Comparison of ENCODE assay signal across 21 cellular contexts in the genomic region with DNA sequence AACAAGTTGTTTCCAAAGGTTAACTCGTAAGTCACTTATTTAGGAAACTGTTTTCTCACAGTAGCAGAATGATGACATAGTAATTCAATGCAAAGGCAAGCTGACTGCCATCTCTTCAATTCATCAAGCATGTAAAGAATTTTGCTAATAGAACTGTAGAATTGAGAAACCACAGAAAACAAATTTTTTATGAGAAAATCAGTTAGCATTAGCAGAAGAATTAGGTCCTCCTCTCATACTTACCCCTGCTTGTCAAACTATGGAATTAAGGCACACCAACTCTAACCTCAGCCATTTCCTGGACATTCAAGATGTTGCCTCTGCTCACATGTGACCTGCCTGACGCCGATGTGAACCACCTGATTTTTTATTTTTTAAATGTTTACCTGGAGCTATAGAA.
A peak's percentile ranks its signal among the peaks of the same experiment; 100 is the strongest.
DNase-seq lines count a peak whose midpoint lies in the region; ATAC-seq and TF ChIP-seq lines count a peak whose summit lies in the region.
"Had no signal": no experiment of that assay in that cellular context is flagged by ENCODE, and none has a peak within 500 bp of the region (broad histone marks: within the 10 kb centered on the region; RNA-seq: fewer than 3 reads in every experiment).

No MANE protein-coding gene starts in this region.

- H2BK20ac ChIP-seq in IMR-90 (ENCODE audit: low read depth, low read length), result peak overlapping the region; percentile 77

- H4K20me1 ChIP-seq in IMR-90 (ENCODE audit: insufficient read depth, low read length), result no peaks in the 10 kb centered on the region
- H4K20me1 ChIP-seq in GM23338 (replicated peaks; ENCODE audit: insufficient read depth), result no peaks in the 10 kb centered on the region

- TF ChIP-seq CTCF in IMR-90 (conservative IDR thresholded peaks at IDR 0.05; ENCODE audit: low read depth, low read length) (no peak), choroid plexus epithelial cell (conservative IDR thresholded peaks at IDR 0.05; ENCODE audit: low read depth, low read length) (no peak), natural killer cell (IDR thresholded peaks at IDR 0.05) (no peak), GM23338 (conservative IDR thresholded peaks at IDR 0.05; ENCODE audit: low read depth in 2 of 2) (no peak)

- H3K36me3 Mint-ChIP-seq in natural killer cell (no peaks in the 10 kb centered on the region), GM23338 (ENCODE audit: low read depth) (no peaks in the 10 kb centered on the region)
- H3K36me3 Mint-ChIP-seq: CD8-positive, alpha-beta T cell had no signal

- CTCF ChIA-PET in IMR-90 (lab: Yijun Ruan, JAX), result interaction anchor here (1.0 kb wide), 1 partner anchor 19 kb away, joined by 3 read pairs; no protein-coding TSS in a partner anchor

- no peak for TF ChIP-seq RAD21 in IMR-90 (IDR thresholded peaks at IDR 0.05; ENCODE audit: low read length)

- H3K79me1 ChIP-seq in IMR-90 (ENCODE audit: low read depth in 1 of 2, low read length in 2 of 2), result no peaks in the 10 kb centered on the region

- H3K4me3 Mint-ChIP-seq in natural killer cell (no peak overlapping the region), GM23338 (no peak overlapping the region)
- H3K4me3 Mint-ChIP-seq: CD8-positive, alpha-beta T cell had no signal

- DNase-seq in IMR-90 (peak; percentile 9), choroid plexus epithelial cell (ENCODE audit: low read depth) (peak; percentile 53), iris pigment epithelial cell (ENCODE audit: low read depth) (peak; percentile 52), natural killer cell (no peak), GM23338 (ENCODE audit: low spot score) (no peak), NCI-H526 treated with DMSO at 0.1 percent for 48 hours (lab: John Stamatoyannopoulos, UW) (no peak)
- DNase-seq: AML-193; C1 segment of cervical spinal cord; CD8-positive, alpha-beta T cell; GDM1; KG1; NCI-H1092 treated with DMSO at 0.1 percent for 48 hours; NCI-H146; NCI-H2029; NCI-H510A treated with DMSO at 0.1 percent for 48 hours; NCI-H774; Peyer's patch had no signal

- peak overlapping the region; percentile 66; the same call in 1 of the 2 replicates for H3K4ac ChIP-seq in IMR-90 (ENCODE audit: low read depth, low read length)

- intact Hi-C loops in IMR-90 (cut with micrococcal nuclease), result no loop called here
- intact Hi-C loops in natural killer cell (cut with micrococcal nuclease), result no loop called here

- H2BK15ac ChIP-seq in IMR-90 (ENCODE audit: low read depth, low read length), result peak overlapping the region; percentile 75; the same call in 2 of the 3 replicates

- H3K9ac ChIP-seq in IMR-90 (ENCODE audit: low read depth, low read length), result no peak overlapping the region

- no peaks in the 10 kb centered on the region for H3F3A ChIP-seq in GM23338 (replicated peaks; ENCODE audit: low read depth)

- no CpG with 5 or more reads among the region's 3 CpGs for WGBS in IMR-90 (ENCODE audit: extremely low coverage in 2 of 2, insufficient read length in 1 of 2), 2 experiments

- no peak overlapping the region for H3K4me2 ChIP-seq in IMR-90 (ENCODE audit: low read depth, low read length)
- H3K4me2 ChIP-seq in GM23338, result no peak overlapping the region

- no peak overlapping the region for H3K23ac ChIP-seq in IMR-90 (ENCODE audit: low read depth, low read length)

- H3K27ac ChIP-seq in ACC112 (ENCODE audit: low read depth, low read length), result peak overlapping the region; percentile 70
- peak overlapping the region; percentile 55; the same call in 1 of the 2 replicates for H3K27ac ChIP-seq in IMR-90 (ENCODE audit: insufficient read depth, low read length)
- no peak overlapping the region for H3K27ac ChIP-seq in GM23338 (ENCODE audit: low read depth)
- H3K27ac ChIP-seq: 22Rv1, HL-60, Peyer's patch had no signal

- no peaks in the 10 kb centered on the region for H3K79me2 ChIP-seq in ACC112 (ENCODE audit: control insufficient read depth, insufficient read depth, low read length, unreplicated experiment)
- no peaks in the 10 kb centered on the region for H3K79me2 ChIP-seq in GM23338 (replicated peaks; ENCODE audit: insufficient read depth)

- H2AK9ac ChIP-seq in IMR-90 (replicated peaks; ENCODE audit: low read depth, low read length, poor library complexity), result no peak overlapping the region

- no peaks in the 10 kb centered on the region for H3K9me3 Mint-ChIP-seq in natural killer cell
- no peaks in the 10 kb centered on the region for H3K9me3 Mint-ChIP-seq in GM23338
- H3K9me3 Mint-ChIP-seq: CD8-positive, alpha-beta T cell had no signal

- no peaks in the 10 kb centered on the region for H3K9me2 ChIP-seq in GM23338 (ENCODE audit: insufficient read depth)

- no peaks in the 10 kb centered on the region for H3K4me1 Mint-ChIP-seq in natural killer cell
- peaks cover 8% of the 10 kb centered on the region; the same call in 2 of the 3 replicates for H3K4me1 Mint-ChIP-seq in GM23338

- in situ Hi-C loops in IMR-90 (cut with MboI; ENCODE audit: low sequenced_read_pairs), result no loop called here

- H3K56ac ChIP-seq in IMR-90 (ENCODE audit: extremely low read depth, insufficient read depth, low read length), result no peak overlapping the region

- TF ChIP-seq POLR2A in IMR-90 (IDR thresholded peaks at IDR 0.05; ENCODE audit: low read depth, low read length), result no peak

- H2AFZ ChIP-seq in ACC112 (ENCODE audit: low read length, unreplicated experiment) (no peak overlapping the region), IMR-90 (replicated peaks; ENCODE audit: low read length, poor library complexity) (no peak overlapping the region), GM23338 (no peak overlapping the region)

- H3K27ac Mint-ChIP-seq in natural killer cell (no peak overlapping the region), GM23338 (no peak overlapping the region)
- H3K27ac Mint-ChIP-seq: CD8-positive, alpha-beta T cell had no signal

- peak overlapping the region; percentile 80 for H2BK5ac ChIP-seq in IMR-90 (ENCODE audit: low read depth, low read length, poor library complexity, severe bottlenecking)

- H2AK5ac ChIP-seq in IMR-90 (ENCODE audit: low read depth, low read length), result peak overlapping the region; percentile 33; the same call in 1 of the 2 replicates

- H4K5ac ChIP-seq in IMR-90 (ENCODE audit: low read depth, low read length), result no peak overlapping the region

- H3K18ac ChIP-seq in IMR-90 (ENCODE audit: low read depth, low read length), result peak overlapping the region; percentile 100

- H3K14ac ChIP-seq in IMR-90 (replicated peaks; ENCODE audit: low read depth, low read length), result peak overlapping the region; percentile 49; the same call in 1 of the 2 replicates

- peak overlapping the region; percentile 86 for H2BK120ac ChIP-seq in IMR-90 (ENCODE audit: low read depth, low read length)

- H3K4me1 ChIP-seq in ACC112 (ENCODE audit: control insufficient read depth, insufficient read depth, low read length, unreplicated experiment) (peaks cover 27% of the 10 kb centered on the region), IMR-90 (ENCODE audit: control insufficient read depth, insufficient read depth, low read length) (peaks cover 4% of the 10 kb centered on the region), GM23338 (ENCODE audit: insufficient read depth) (no peaks in the 10 kb centered on the region)
- H3K4me1 ChIP-seq: Peyer's patch had no signal

- no peaks in the 10 kb centered on the region for H3K9me3 ChIP-seq in IMR-90 (ENCODE audit: control insufficient read depth, insufficient read depth, low read length)
- H3K9me3 ChIP-seq: Peyer's patch had no signal

- no peaks in the 10 kb centered on the region for H3K27me3 Mint-ChIP-seq in natural killer cell (ENCODE audit: low read depth in 2 of 2)
- H3K27me3 Mint-ChIP-seq in GM23338 (ENCODE audit: insufficient read depth, low read depth, poor library complexity), result no peaks in the 10 kb centered on the region

- no peaks in the 10 kb centered on the region for H3K9me1 ChIP-seq in IMR-90 (ENCODE audit: insufficient read depth, low read length)

- dilution Hi-C loops in IMR-90 (cut with HindIII; ENCODE audit: low sequenced_read_pairs, unreplicated experiment), result no loop called here

- H4K8ac ChIP-seq in IMR-90 (ENCODE audit: low read depth in 2 of 2, low read length in 2 of 2), result peak overlapping the region; percentile 8 to 83; a peak in 2 of 4 replicates

- H3K27me3 ChIP-seq in ACC112 (ENCODE audit: insufficient read depth, low read length) (no peaks in the 10 kb centered on the region), IMR-90 (ENCODE audit: control insufficient read depth, insufficient read depth, low read length) (no peaks in the 10 kb centered on the region), GM23338 (ENCODE audit: insufficient read depth) (no peaks in the 10 kb centered on the region)
- H3K27me3 ChIP-seq: Peyer's patch had no signal

- H3K4me3 ChIP-seq in ACC112 (ENCODE audit: low read depth, low read length) (peak overlapping the region; percentile 27; the same call in 1 of the 2 replicates), IMR-90 (ENCODE audit: insufficient read depth, low read depth, low read length) (no peak overlapping the region), choroid plexus epithelial cell (ENCODE audit: low read depth, low read length) (no peak overlapping the region), GM23338 (no peak overlapping the region)
- H3K4me3 ChIP-seq: Peyer's patch had no signal

- no TSS peak for BruUV-seq in IMR-90 (replicated peaks; lab: Mats Ljungman, UMichigan)

- H3K36me3 ChIP-seq in ACC112 (ENCODE audit: insufficient read depth, low read length), result no peaks in the 10 kb centered on the region
- no peaks in the 10 kb centered on the region for H3K36me3 ChIP-seq in IMR-90 (ENCODE audit: control insufficient read depth, insufficient read depth, low read length)
- H3K36me3 ChIP-seq in GM23338 (ENCODE audit: insufficient read depth), result no peaks in the 10 kb centered on the region
- H3K36me3 ChIP-seq: Peyer's patch had no signal

- POLR2A ChIA-PET in IMR-90 (lab: Charles Lee; ENCODE audit: unreplicated experiment), result no interaction called here

- peak overlapping the region; percentile 64; the same call in 1 of the 2 replicates for H4K91ac ChIP-seq in IMR-90 (ENCODE audit: insufficient read depth, low read depth, low read length)

- ATAC-seq in IMR-90 (ENCODE audit: low read depth) (no peak), GM19397 (IDR thresholded peaks at IDR 0.05; ENCODE audit: unreplicated experiment) (no peak), natural killer cell (no peak), GM23338 (no peak)
- ATAC-seq: CD8-positive, alpha-beta T cell had no signal

TF ChIP-seq in IMR-90, 13 proteins besides CTCF, POLR2A, EP300 and RAD21 (continues in another document):
- TF ChIP-seq CEBPB (IDR thresholded peaks at IDR 0.05; ENCODE audit: low read depth, low read length) (no peak), RCOR1 (IDR thresholded peaks at IDR 0.05; ENCODE audit: insufficient replicate concordance, low read length) (no peak), BHLHE40 (IDR thresholded peaks at IDR 0.05; ENCODE audit: low read depth, low read length) (no peak), NFE2L2 (IDR thresholded peaks at IDR 0.05; ENCODE audit: low read depth, low read length) (no peak), SMC3 (IDR thresholded peaks at IDR 0.05; ENCODE audit: low read depth, low read length) (no peak)

TF ChIP-seq in GM23338, 12 proteins besides CTCF, POLR2A, EP300 and RAD21:
- no peak for TF ChIP-seq EZH2 (IDR thresholded peaks at IDR 0.05; ENCODE audit: low read depth, unreplicated experiment)
- TF ChIP-seq ZNF331 (CRISPR knock-in tag; IDR thresholded peaks at IDR 0.05; ENCODE audit: low read depth), result no peak
- TF ChIP-seq POLR2AphosphoS5 (IDR thresholded peaks at IDR 0.05; ENCODE audit: low read depth), result no peak

Comparison
In these comparisons a context has a peak if more than half of its experiments do, and no peak if none do; other contexts are left out.
1. DNase-seq: peak in IMR-90 (single experiment), choroid plexus epithelial cell (single experiment) and iris pigment epithelial cell (single experiment); none in natural killer cell (single experiment), GM23338 (single experiment) and NCI-H526 treated with DMSO at 0.1 percent for 48 hours (single experiment).